25 cellular contexts compared by ENCODE assay signal in the genomic region with DNA sequence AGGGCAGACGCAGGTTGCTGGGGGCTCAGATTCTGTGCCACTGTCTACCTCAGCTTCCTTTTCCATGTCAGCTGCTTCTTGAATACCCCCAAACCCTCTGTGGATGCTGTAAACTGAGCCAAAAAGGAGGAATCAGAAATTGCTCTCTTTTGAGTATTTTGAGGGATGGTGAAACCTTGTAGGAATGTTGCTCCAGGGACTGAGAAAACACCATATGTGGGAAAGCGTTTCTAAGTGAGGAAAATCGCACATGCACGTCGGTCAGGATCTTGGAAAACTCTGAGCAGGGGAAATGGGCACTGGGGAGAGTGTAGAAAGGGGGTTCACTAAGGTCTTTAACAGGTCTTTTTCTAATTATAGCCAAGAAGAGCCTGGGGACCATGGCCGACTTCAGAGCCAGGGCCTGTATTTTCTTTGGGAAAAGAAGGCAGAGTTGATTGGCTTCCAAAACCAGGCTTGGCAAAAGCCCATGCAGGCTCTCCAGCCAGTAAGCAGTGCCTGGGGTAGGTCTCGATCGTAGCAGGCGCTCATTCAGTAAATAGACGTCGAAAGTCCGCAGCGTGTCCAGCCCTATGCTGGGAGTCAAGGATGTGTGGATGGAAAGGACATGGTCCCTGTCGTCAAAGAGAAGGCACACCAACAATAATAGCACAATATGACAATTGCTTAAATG. TPM values are rescaled to one million over a fixed set of nuclear protein-coding genes. Genes with fewer than 3 reads are reported as not detected.
"Had no signal": no experiment of that assay in that cellular context is flagged by ENCODE, and none has a peak within 500 bp of the region (broad histone marks: within the 10 kb centered on the region; RNA-seq: fewer than 3 reads in every experiment).

No MANE protein-coding gene starts in this region.

- H3K4me3 ChIP-seq: breast epithelium, lung, tibial nerve, uterus had no signal

- ATAC-seq: activated CD4-positive, CD25-positive, alpha-beta regulatory T cell treated with anti-CD3 and anti-CD28 coated beads, Interleukin-2, amount 50 U/mL, for 24 hours; activated CD8-positive, alpha-beta memory T cell treated with anti-CD3 and anti-CD28 coated beads, Interleukin-2, amount 10 ng/mL, durations not matched to agents 7 days and 5 days; activated naive CD8-positive, alpha-beta T cell treated with anti-CD3 and anti-CD28 coated beads, Interleukin-2, amount 50 U/mL, for 24 hours; foreskin keratinocyte; naive thymus-derived CD4-positive, alpha-beta T cell; stimulated activated naive CD8-positive, alpha-beta T cell treated with anti-CD3 and anti-CD28 coated beads, Interleukin-15, Interleukin-2, amounts not matched to agents 100 U/mL and 50 U/mL, for 24 hours had no signal

- H3K36me3 ChIP-seq: breast epithelium, tibial nerve, uterus had no signal

- H3K4me1 ChIP-seq: breast epithelium, foreskin keratinocyte, tibial nerve, uterus had no signal

- H3K27ac ChIP-seq: breast epithelium, foreskin keratinocyte, tibial nerve, uterus, VCaP had no signal

- H3K9me3 ChIP-seq: breast epithelium, tibial nerve, uterus had no signal

- DNase-seq: activated CD4-positive, alpha-beta memory T cell treated with anti-CD3 and anti-CD28 coated beads, Interleukin-2, amount 10 ng/mL, durations not matched to agents 7 days and 5 days; activated CD4-positive, alpha-beta T cell treated with anti-CD3 and anti-CD28 coated beads, Interleukin-2, amount 10 ng/mL, durations not matched to agents 24 days and 14 days; activated CD8-positive, alpha-beta memory T cell treated with anti-CD3 and anti-CD28 coated beads, Interleukin-2, amount 10 ng/mL, durations not matched to agents 7 days and 5 days; activated gamma-delta T cell; activated naive CD4-positive, alpha-beta T cell treated with anti-CD3 and anti-CD28 coated beads, Interleukin-2, amount 50 U/mL, for 16 hours; activated naive CD8-positive, alpha-beta T cell treated with anti-CD3 and anti-CD28 coated beads, Interleukin-2, amount 50 U/mL, for 24 hours; activated T-cell treated with anti-CD3 and anti-CD28 coated beads for 4 hours; dermis blood vessel endothelial cell; effector CD8-positive, alpha-beta T cell; erythroblast; foreskin keratinocyte; naive thymus-derived CD4-positive, alpha-beta T cell; retina; stimulated activated CD4-positive, alpha-beta T cell treated with anti-CD3 and anti-CD28 coated beads, Interleukin-12 subunit alpha, Interleukin-12 subunit beta, amount 100 ng/mL, for 4 hours; stimulated activated CD4-positive, alpha-beta T cell treated with anti-CD3 and anti-CD28 coated beads, Interleukin-4, amount 100 ng/mL, for 4 hours; stimulated activated naive CD8-positive, alpha-beta T cell treated with anti-CD3 and anti-CD28 coated beads, Interleukin-15, Interleukin-2, amounts not matched to agents 100 U/mL and 50 U/mL, for 24 hours; uterus had no signal

- H3K27me3 ChIP-seq: breast epithelium, foreskin keratinocyte, tibial nerve, uterus had no signal

RNA-seq across cellular contexts. Expression of a gene that starts 58.0 kb away (rescaled TPM):
- total RNA-seq: activated CD4-positive, alpha-beta memory T cell treated with anti-CD3 and anti-CD28 coated beads, Interleukin-2, amount 10 ng/mL, durations not matched to agents 7 days and 5 days; activated CD4-positive, alpha-beta T cell treated with anti-CD3 and anti-CD28 coated beads, Interleukin-2, amount 10 ng/mL, durations not matched to agents 24 days and 14 days; activated CD8-positive, alpha-beta memory T cell treated with anti-CD3 and anti-CD28 coated beads, Interleukin-2, amount 10 ng/mL, durations not matched to agents 7 days and 5 days; foreskin keratinocyte; glomerular endothelial cell; naive thymus-derived CD4-positive, alpha-beta T cell; T-helper 2 cell treated with Interferon-gamma antibody and Interleukin-4, amounts not matched to agents 100 ng/mL and 5 ng/mL, for 36 hours had no signal
- polyA plus RNA-seq: foreskin keratinocyte; keratinocyte; naive thymus-derived CD4-positive, alpha-beta T cell had no signal
